Comparison of ENCODE assay signal across 1 cellular context in the genomic region with DNA sequence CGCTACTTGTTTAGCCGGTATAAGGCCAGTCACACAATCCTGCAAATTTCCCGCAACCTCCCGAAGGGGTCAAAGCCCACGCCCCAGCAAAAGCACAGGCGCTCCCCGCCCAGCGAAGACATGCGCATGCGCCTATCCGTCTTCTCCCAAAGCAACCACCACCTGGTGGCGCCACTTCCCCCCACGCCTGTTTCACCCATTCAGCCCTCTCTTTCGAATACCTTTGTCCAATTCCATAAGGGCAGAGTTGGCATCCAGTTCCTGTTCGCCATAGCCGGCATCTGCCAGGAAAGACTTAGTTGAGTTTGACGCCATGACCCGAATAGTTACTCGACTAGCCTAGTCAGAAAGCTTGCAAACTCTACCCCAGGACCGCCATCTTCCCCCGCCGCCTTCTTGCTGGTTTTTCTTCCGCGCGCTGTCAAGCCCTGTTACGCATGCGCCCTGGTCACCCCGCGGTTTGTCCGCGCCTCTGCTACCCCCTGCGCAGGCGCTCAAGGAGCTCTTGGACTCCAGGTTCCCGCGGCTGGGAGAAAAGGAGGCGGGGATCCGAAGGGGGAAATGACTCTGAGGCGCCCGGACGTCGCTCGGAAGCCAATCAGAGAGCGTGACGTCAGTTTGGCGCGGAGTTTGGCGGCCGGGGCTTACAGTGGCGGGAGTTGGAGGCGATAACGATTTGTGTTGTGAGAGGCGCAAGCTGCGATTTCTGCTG.
TF ChIP-seq lines count a peak whose summit lies in the region.

DTL (plus strand) TSS at position 626 of the 712 bp plus-strand sequence. CDS start 143 bp downstream, outside the sequence.
A gene with protein sequence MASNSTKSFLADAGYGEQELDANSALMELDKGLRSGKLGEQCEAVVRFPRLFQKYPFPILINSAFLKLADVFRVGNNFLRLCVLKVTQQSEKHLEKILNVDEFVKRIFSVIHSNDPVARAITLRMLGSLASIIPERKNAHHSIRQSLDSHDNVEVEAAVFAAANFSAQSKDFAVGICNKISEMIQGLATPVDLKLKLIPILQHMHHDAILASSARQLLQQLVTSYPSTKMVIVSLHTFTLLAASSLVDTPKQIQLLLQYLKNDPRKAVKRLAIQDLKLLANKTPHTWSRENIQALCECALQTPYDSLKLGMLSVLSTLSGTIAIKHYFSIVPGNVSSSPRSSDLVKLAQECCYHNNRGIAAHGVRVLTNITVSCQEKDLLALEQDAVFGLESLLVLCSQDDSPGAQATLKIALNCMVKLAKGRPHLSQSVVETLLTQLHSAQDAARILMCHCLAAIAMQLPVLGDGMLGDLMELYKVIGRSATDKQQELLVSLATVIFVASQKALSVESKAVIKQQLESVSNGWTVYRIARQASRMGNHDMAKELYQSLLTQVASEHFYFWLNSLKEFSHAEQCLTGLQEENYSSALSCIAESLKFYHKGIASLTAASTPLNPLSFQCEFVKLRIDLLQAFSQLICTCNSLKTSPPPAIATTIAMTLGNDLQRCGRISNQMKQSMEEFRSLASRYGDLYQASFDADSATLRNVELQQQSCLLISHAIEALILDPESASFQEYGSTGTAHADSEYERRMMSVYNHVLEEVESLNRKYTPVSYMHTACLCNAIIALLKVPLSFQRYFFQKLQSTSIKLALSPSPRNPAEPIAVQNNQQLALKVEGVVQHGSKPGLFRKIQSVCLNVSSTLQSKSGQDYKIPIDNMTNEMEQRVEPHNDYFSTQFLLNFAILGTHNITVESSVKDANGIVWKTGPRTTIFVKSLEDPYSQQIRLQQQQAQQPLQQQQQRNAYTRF (minus strand): TSS at position 435 of the 712 bp plus-strand sequence. CDS start 120 bp downstream, at position 315.

TF ChIP-seq in GM12878, 131 proteins besides CTCF, POLR2A, EP300 and RAD21 (continued from another document):
- TF ChIP-seq FOXK2 (IDR thresholded peaks at IDR 0.05): no peak
- no peak for TF ChIP-seq PRDM15 (CRISPR knock-in tag; IDR thresholded peaks at IDR 0.05)
- TF ChIP-seq BCL11A (IDR thresholded peaks at IDR 0.05; ENCODE audit: low read depth, low read length): 0 out of 2 replicates have a peak, but pooled peaks have one; percentile 3
- TF ChIP-seq ATF7 (IDR thresholded peaks at IDR 0.05; ENCODE audit: low read depth): peak; percentile 91
- peak; percentile 95 for TF ChIP-seq YY1 (IDR thresholded peaks at IDR 0.05; ENCODE audit: low read depth, low read length)
- 0 out of 2 replicates have a peak, but pooled peaks have one; percentile 42 for TF ChIP-seq BACH1 (IDR thresholded peaks at IDR 0.05; ENCODE audit: borderline replicate concordance)
- no peak for TF ChIP-seq CEBPZ (IDR thresholded peaks at IDR 0.05; ENCODE audit: low read depth, low read length)
- peak; percentile 95 for TF ChIP-seq SMARCA5 (IDR thresholded peaks at IDR 0.05)
- TF ChIP-seq KAT2A (conservative IDR thresholded peaks at IDR 0.05; ENCODE audit: control insufficient read depth, low read depth, low read length): no peak
- peak; percentile 88 for TF ChIP-seq ESRRA (IDR thresholded peaks at IDR 0.05; ENCODE audit: low read length)
- TF ChIP-seq EED (IDR thresholded peaks at IDR 0.05; ENCODE audit: low read depth): peak; percentile 73
- TF ChIP-seq RB1 (IDR thresholded peaks at IDR 0.05; ENCODE audit: borderline replicate concordance): peak; percentile 90
- peak; percentile 58; the same call in 1 of the 2 replicates for TF ChIP-seq DPF2 (IDR thresholded peaks at IDR 0.05)
- no peak for TF ChIP-seq ZNF217 (IDR thresholded peaks at IDR 0.05)
- peak in 1 of 2 experiments; percentile 36; a peak in 1 of 3 replicates for TF ChIP-seq EGR1 (IDR thresholded peaks at IDR 0.05; ENCODE audit: borderline replicate concordance in 1 of 2, low read depth in 2 of 2, low read length in 2 of 2)
- TF ChIP-seq RELB (IDR thresholded peaks at IDR 0.05; ENCODE audit: low read depth): peak; percentile 86
- TF ChIP-seq JUND (IDR thresholded peaks at IDR 0.05; ENCODE audit: low read depth, low read length): no peak
- 0 out of 2 replicates have a peak, but pooled peaks have one; percentile 31 for TF ChIP-seq RCOR1 (conservative IDR thresholded peaks at IDR 0.05; ENCODE audit: low read depth, low read length)
- TF ChIP-seq BHLHE40 (IDR thresholded peaks at IDR 0.05; ENCODE audit: borderline replicate concordance in 1 of 2, low read depth in 2 of 2, low read length in 1 of 2): peak; percentile 51 to 54; a peak in 3 of 4 replicates
- peak; percentile 44 for TF ChIP-seq HCFC1 (IDR thresholded peaks at IDR 0.05; ENCODE audit: low read length)
- TF ChIP-seq LARP7 (IDR thresholded peaks at IDR 0.05): peak; percentile 71
- TF ChIP-seq E2F8 (IDR thresholded peaks at IDR 0.05; ENCODE audit: low read depth, partially characterized antibody): peak; percentile 100
- no peak for TF ChIP-seq SIX5 (IDR thresholded peaks at IDR 0.05; ENCODE audit: low read depth, low read length, severe bottlenecking)
- TF ChIP-seq JUNB (IDR thresholded peaks at IDR 0.05): 0 out of 2 replicates have a peak, but pooled peaks have one; percentile 2
- peak; percentile 96 for TF ChIP-seq IKZF2 (IDR thresholded peaks at IDR 0.05)
- TF ChIP-seq, protein P1, sequence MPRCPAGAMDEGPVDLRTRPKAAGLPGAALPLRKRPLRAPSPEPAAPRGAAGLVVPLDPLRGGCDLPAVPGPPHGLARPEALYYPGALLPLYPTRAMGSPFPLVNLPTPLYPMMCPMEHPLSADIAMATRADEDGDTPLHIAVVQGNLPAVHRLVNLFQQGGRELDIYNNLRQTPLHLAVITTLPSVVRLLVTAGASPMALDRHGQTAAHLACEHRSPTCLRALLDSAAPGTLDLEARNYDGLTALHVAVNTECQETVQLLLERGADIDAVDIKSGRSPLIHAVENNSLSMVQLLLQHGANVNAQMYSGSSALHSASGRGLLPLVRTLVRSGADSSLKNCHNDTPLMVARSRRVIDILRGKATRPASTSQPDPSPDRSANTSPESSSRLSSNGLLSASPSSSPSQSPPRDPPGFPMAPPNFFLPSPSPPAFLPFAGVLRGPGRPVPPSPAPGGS (IDR thresholded peaks at IDR 0.05; ENCODE audit: borderline replicate concordance, insufficient read depth, low read depth, low read length, poor library complexity, severe bottlenecking): no peak
- TF ChIP-seq FOXM1 (IDR thresholded peaks at IDR 0.05; ENCODE audit: low read depth, low read length): peak; percentile 67; the same call in 1 of the 2 replicates
- peak; percentile 62; the same call in 1 of the 2 replicates for TF ChIP-seq ZBED1 (IDR thresholded peaks at IDR 0.05; ENCODE audit: borderline replicate concordance)
- TF ChIP-seq KLF5 (IDR thresholded peaks at IDR 0.05; ENCODE audit: partially characterized antibody): peak; percentile 64
- no peak for TF ChIP-seq NFXL1 (IDR thresholded peaks at IDR 0.05; ENCODE audit: borderline replicate concordance)
- TF ChIP-seq, protein P2, sequence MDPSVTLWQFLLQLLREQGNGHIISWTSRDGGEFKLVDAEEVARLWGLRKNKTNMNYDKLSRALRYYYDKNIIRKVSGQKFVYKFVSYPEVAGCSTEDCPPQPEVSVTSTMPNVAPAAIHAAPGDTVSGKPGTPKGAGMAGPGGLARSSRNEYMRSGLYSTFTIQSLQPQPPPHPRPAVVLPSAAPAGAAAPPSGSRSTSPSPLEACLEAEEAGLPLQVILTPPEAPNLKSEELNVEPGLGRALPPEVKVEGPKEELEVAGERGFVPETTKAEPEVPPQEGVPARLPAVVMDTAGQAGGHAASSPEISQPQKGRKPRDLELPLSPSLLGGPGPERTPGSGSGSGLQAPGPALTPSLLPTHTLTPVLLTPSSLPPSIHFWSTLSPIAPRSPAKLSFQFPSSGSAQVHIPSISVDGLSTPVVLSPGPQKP (IDR thresholded peaks at IDR 0.05; ENCODE audit: low read depth, low read length): no peak; the same call in 1 of the 2 replicates
- TF ChIP-seq CBX5 (IDR thresholded peaks at IDR 0.05; ENCODE audit: low read depth): no peak
- TF ChIP-seq ZSCAN29 (IDR thresholded peaks at IDR 0.05): no peak
